26 cellular contexts compared by ENCODE assay signal in genomic region chr14:68710776-68711175, GRCh38.
DNase-seq lines count a peak whose midpoint lies in the region; ATAC-seq, FAIRE-seq and TF ChIP-seq lines count a peak whose summit lies in the region.
"Had no signal": no experiment of that assay in that cellular context is flagged by ENCODE, and none has a peak within 500 bp of the region (broad histone marks: within the 10 kb centered on the region; RNA-seq: fewer than 3 reads in every experiment).

No MANE protein-coding gene starts in this region.

- H3K9me3 ChIP-seq in MM.1S (replicated peaks; ENCODE audit: insufficient read depth, low read length) = no peaks in the 10 kb centered on the region
- H3K9me3 ChIP-seq: mucosa of descending colon, ovary, SK-N-SH had no signal

- no peaks in the 10 kb centered on the region for H4K20me1 ChIP-seq in MM.1S (ENCODE audit: insufficient read depth, low read length)

- no peak overlapping the region for H3K27ac Mint-ChIP-seq in activated T-cell treated with anti-CD3 and anti-CD28 coated beads, Interleukin-2, amount 50 U/mL, for 24 hours
- peak overlapping the region; percentile 80 for H3K27ac Mint-ChIP-seq in activated T-helper 17 cell treated with anti-CD3 and anti-CD28 coated beads, Interleukin-2, amount 50 U/mL, for 72 hours
- peak overlapping the region in 5 of 6 donors; percentile 12 to 94 (median 87) for H3K27ac Mint-ChIP-seq in immature natural killer cell
- H3K27ac Mint-ChIP-seq: activated CD4-positive, alpha-beta T cell treated with anti-CD3 and anti-CD28 coated beads, Interleukin-2, amount 10 ng/mL, durations not matched to agents 24 days and 14 days; activated naive CD4-positive, alpha-beta T cell treated with anti-CD3 and anti-CD28 coated beads for 36 hours; nephron progenitor cell; type B pancreatic cell had no signal

- peaks cover 39% of the 10 kb centered on the region for H3K4me1 Mint-ChIP-seq in activated T-cell treated with anti-CD3 and anti-CD28 coated beads, Interleukin-2, amount 50 U/mL, for 24 hours (ENCODE audit: low read depth)
- peaks cover 51% of the 10 kb centered on the region for H3K4me1 Mint-ChIP-seq in activated T-helper 17 cell treated with anti-CD3 and anti-CD28 coated beads, Interleukin-2, amount 50 U/mL, for 72 hours
- peaks cover 27 to 35% of the 10 kb centered on the region in 2 donors for H3K4me1 Mint-ChIP-seq in immature natural killer cell

- no peak overlapping the region for H3K4me3 ChIP-seq in MM.1S (ENCODE audit: low read length)
- H3K4me3 ChIP-seq: lung, mucosa of descending colon, ovary had no signal

- no peak for FAIRE-seq in urothelium cell line (lab: Jason Lieb, UNC)
- FAIRE-seq: D721Med had no signal

- DNase-seq in activated T-cell treated with anti-CD3 and anti-CD28 coated beads, Interleukin-2, amount 50 U/mL, for 24 hours = peak; percentile 19
- no peak for DNase-seq in activated T-cell treated with anti-CD3 and anti-CD28 coated beads, Interleukin-2, amount 50 U/mL, for 1 hour
- DNase-seq in immature natural killer cell (no peak), glomerular visceral epithelial cell (ENCODE audit: extremely low spot score) (no peak), urothelium cell line (ENCODE audit: low spot score) (no peak), MM.1S (no peak)
- DNase-seq: activated CD4-positive, alpha-beta T cell treated with anti-CD3 and anti-CD28 coated beads, Interleukin-2, amount 10 ng/mL, durations not matched to agents 24 days and 14 days; activated naive CD4-positive, alpha-beta T cell treated with anti-CD3 and anti-CD28 coated beads for 36 hours; activated T-cell treated with anti-CD3 and anti-CD28 coated beads, Interleukin-2, amount 50 U/mL, for 48 hours; KG1; mucosa of descending colon; NCI-H1417; NCI-H446 treated with DMSO at 0.1 percent for 48 hours; nephron progenitor cell; OCI-M1; ovary; SK-N-SH; stimulated activated CD4-positive, alpha-beta T cell treated with anti-CD3 and anti-CD28 coated beads, Interleukin-2, amount 100 ng/mL, for 24 hours had no signal

- H3F3A ChIP-seq in MM.1S (ENCODE audit: insufficient read depth, low read length) = no peaks in the 10 kb centered on the region

- H3K4me3 Mint-ChIP-seq in activated T-cell treated with anti-CD3 and anti-CD28 coated beads, Interleukin-2, amount 50 U/mL, for 24 hours = no peak overlapping the region
- peak overlapping the region; percentile 61 for H3K4me3 Mint-ChIP-seq in activated T-helper 17 cell treated with anti-CD3 and anti-CD28 coated beads, Interleukin-2, amount 50 U/mL, for 72 hours
- no peak overlapping the region for H3K4me3 Mint-ChIP-seq in immature natural killer cell
- H3K4me3 Mint-ChIP-seq: activated CD4-positive, alpha-beta T cell treated with anti-CD3 and anti-CD28 coated beads, Interleukin-2, amount 10 ng/mL, durations not matched to agents 24 days and 14 days; activated naive CD4-positive, alpha-beta T cell treated with anti-CD3 and anti-CD28 coated beads for 36 hours; brain; nephron progenitor cell; type B pancreatic cell had no signal

- no peaks in the 10 kb centered on the region for H3K36me3 Mint-ChIP-seq in activated T-cell treated with anti-CD3 and anti-CD28 coated beads, Interleukin-2, amount 50 U/mL, for 24 hours (ENCODE audit: low read depth)
- H3K36me3 Mint-ChIP-seq in activated T-helper 17 cell treated with anti-CD3 and anti-CD28 coated beads, Interleukin-2, amount 50 U/mL, for 72 hours (ENCODE audit: low read depth) = no peaks in the 10 kb centered on the region
- H3K36me3 Mint-ChIP-seq in immature natural killer cell = no peaks in the 10 kb centered on the region
- H3K36me3 Mint-ChIP-seq: brain, type B pancreatic cell had no signal

- no peaks in the 10 kb centered on the region for H3K9me3 Mint-ChIP-seq in activated T-cell treated with anti-CD3 and anti-CD28 coated beads, Interleukin-2, amount 50 U/mL, for 24 hours
- H3K9me3 Mint-ChIP-seq in activated T-helper 17 cell treated with anti-CD3 and anti-CD28 coated beads, Interleukin-2, amount 50 U/mL, for 72 hours = no peaks in the 10 kb centered on the region
- no peaks in the 10 kb centered on the region for H3K9me3 Mint-ChIP-seq in immature natural killer cell
- H3K9me3 Mint-ChIP-seq: activated CD4-positive, alpha-beta T cell treated with anti-CD3 and anti-CD28 coated beads, Interleukin-2, amount 10 ng/mL, durations not matched to agents 24 days and 14 days; activated naive CD4-positive, alpha-beta T cell treated with anti-CD3 and anti-CD28 coated beads for 36 hours; brain; nephron progenitor cell; type B pancreatic cell had no signal

- no peak for ATAC-seq in activated T-helper 17 cell treated with anti-CD3 and anti-CD28 coated beads, Interleukin-2, amount 50 U/mL, for 72 hours (replicated peaks)
- no peak for ATAC-seq in HG02981 (IDR thresholded peaks at IDR 0.05; ENCODE audit: unreplicated experiment)

- H3K79me2 ChIP-seq in MM.1S (ENCODE audit: low read length) = no peaks in the 10 kb centered on the region

- no peaks in the 10 kb centered on the region for H3K27me3 Mint-ChIP-seq in activated T-cell treated with anti-CD3 and anti-CD28 coated beads, Interleukin-2, amount 50 U/mL, for 24 hours
- H3K27me3 Mint-ChIP-seq in activated T-helper 17 cell treated with anti-CD3 and anti-CD28 coated beads, Interleukin-2, amount 50 U/mL, for 72 hours = no peaks in the 10 kb centered on the region
- peaks cover 2 to 6% (median 2%) of the 10 kb centered on the region in 3 donors for H3K27me3 Mint-ChIP-seq in immature natural killer cell (ENCODE audit: low read depth in 3 of 3)
- H3K27me3 Mint-ChIP-seq: activated CD4-positive, alpha-beta T cell treated with anti-CD3 and anti-CD28 coated beads, Interleukin-2, amount 10 ng/mL, durations not matched to agents 24 days and 14 days; type B pancreatic cell had no signal

- no peak overlapping the region for H3K9ac ChIP-seq in MM.1S (ENCODE audit: low read length)
- H3K9ac ChIP-seq: SK-N-SH had no signal

- no peak for TF ChIP-seq CTCF in MM.1S (IDR thresholded peaks at IDR 0.05; ENCODE audit: low read length)

- H3K4me2 ChIP-seq in MM.1S (ENCODE audit: low read depth, low read length) = no peak overlapping the region
- H3K4me2 ChIP-seq: SK-N-SH had no signal

- no peaks in the 10 kb centered on the region for H3K9me2 ChIP-seq in MM.1S (replicated peaks; ENCODE audit: insufficient read depth, low read length)
- H3K9me2 ChIP-seq: SK-N-SH had no signal

- H3K4me1 ChIP-seq in MM.1S (ENCODE audit: low read length) = no peaks in the 10 kb centered on the region

- H2AFZ ChIP-seq in MM.1S (ENCODE audit: low read length) = no peak overlapping the region

- no peak overlapping the region for H3K27ac ChIP-seq in MM.1S (ENCODE audit: low read length)
- H3K27ac ChIP-seq: 22Rv1, epithelial cell of prostate, ovary had no signal

- no peaks in the 10 kb centered on the region for H3K36me3 ChIP-seq in MM.1S (replicated peaks; ENCODE audit: insufficient read depth, low read length)
- H3K36me3 ChIP-seq: ovary had no signal

- no peaks in the 10 kb centered on the region for H3K27me3 ChIP-seq in MM.1S (replicated peaks; ENCODE audit: insufficient read depth, low read length)
- H3K27me3 ChIP-seq: ovary had no signal
